ENCODE assay signal across 8 cellular contexts in the genomic region with DNA sequence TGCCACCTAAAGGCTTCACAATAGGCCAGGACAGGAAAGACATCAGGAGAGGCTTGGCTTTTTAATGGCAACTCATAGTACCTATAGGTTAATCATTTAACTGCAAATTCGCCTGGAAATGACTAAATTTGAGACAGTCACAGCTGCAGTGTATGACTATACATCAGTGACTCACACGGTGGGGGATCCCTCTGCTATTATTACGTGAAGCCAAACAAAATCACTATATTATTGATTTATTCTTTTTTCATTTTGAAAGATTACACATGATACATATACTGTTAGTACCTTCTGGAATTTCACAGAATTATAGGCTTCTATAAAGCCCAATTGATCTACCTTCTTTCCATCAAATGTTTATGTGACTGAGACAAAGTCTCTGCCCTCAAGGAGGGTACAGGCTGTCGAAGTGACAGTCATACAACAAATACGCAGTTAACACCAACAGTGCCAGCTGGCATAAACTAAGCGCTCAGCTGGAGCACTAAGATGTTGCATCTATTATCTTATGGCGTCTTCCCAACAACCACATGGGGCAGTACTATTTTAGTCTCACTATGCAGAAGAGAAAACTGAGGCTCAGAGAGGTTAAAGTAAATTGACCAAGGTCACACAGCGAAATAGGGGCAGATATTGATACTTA.
DNase-seq lines count a peak whose midpoint lies in the region; ATAC-seq, FAIRE-seq and TF ChIP-seq lines count a peak whose summit lies in the region.

No MANE protein-coding gene starts in this region.

- peak overlapping the region; percentile 94 for H3K27ac ChIP-seq in epithelial cell of prostate
- no peak overlapping the region for H3K27ac ChIP-seq in OCI-LY7 (ENCODE audit: low read depth, low read length, poor library complexity, severe bottlenecking)

- no TSS peak for BruUV-seq in OCI-LY7 (replicated peaks; lab: Mats Ljungman, UMichigan)

- no peak overlapping the region for H2AFZ ChIP-seq in OCI-LY7 (ENCODE audit: low read length)

- CTCF ChIA-PET in GM10248 (lab: Yijun Ruan, JAX) (no interaction called here), HEK293T (lab: Yijun Ruan, JAX) (interaction anchor here (0.7 kb wide), 1 partner anchor 1493 kb away, joined by 3 read pairs; no protein-coding TSS in a partner anchor), OCI-LY7 (lab: Charles Lee; ENCODE audit: unreplicated experiment) (no interaction called here)

- H4K20me1 ChIP-seq in OCI-LY7 (ENCODE audit: insufficient read depth, low read length): no peaks in the 10 kb centered on the region

- peak; percentile 86 for ATAC-seq in GM21390 (IDR thresholded peaks at IDR 0.05; ENCODE audit: unreplicated experiment)
- ATAC-seq in HG03571 (IDR thresholded peaks at IDR 0.05; ENCODE audit: unreplicated experiment): peak; percentile 93

- no peak for FAIRE-seq in urothelium cell line (lab: Jason Lieb, UNC)

- no peaks in the 10 kb centered on the region for H3K4me1 ChIP-seq in OCI-LY7 (ENCODE audit: insufficient read depth, low read length, poor library complexity, severe bottlenecking)

- intact Hi-C loops in OCI-LY7 (cut with micrococcal nuclease; ENCODE audit: unreplicated experiment): no loop called here

- no peaks in the 10 kb centered on the region for H3K9me3 ChIP-seq in OCI-LY7 (ENCODE audit: low read length)

- H3K36me3 ChIP-seq in OCI-LY7 (ENCODE audit: insufficient read depth, low read length): no peaks in the 10 kb centered on the region

- no peaks in the 10 kb centered on the region for H3K79me2 ChIP-seq in OCI-LY7 (ENCODE audit: insufficient read depth, low read depth, low read length)

- no peak overlapping the region for H3K4me2 ChIP-seq in OCI-LY7 (ENCODE audit: low read length)

- no peak overlapping the region for H3K4me3 ChIP-seq in OCI-LY7 (ENCODE audit: low read depth, low read length, poor library complexity, severe bottlenecking)

- peak; percentile 62 for DNase-seq in GM10248 (ENCODE audit: extremely low spot score)
- peak; percentile 68 for DNase-seq in epithelial cell of prostate (ENCODE audit: low read depth, low spot score)
- DNase-seq in HEK293T (ENCODE audit: extremely low spot score): no peak
- no peak for DNase-seq in urothelium cell line (ENCODE audit: low spot score)
- no peak for DNase-seq in OCI-LY7 (ENCODE audit: low spot score)
- DNase-seq in MV-4-11 (lab: John Stamatoyannopoulos, UW): no peak

- no peaks in the 10 kb centered on the region for H3K9me2 ChIP-seq in OCI-LY7 (ENCODE audit: insufficient read depth, low read length)

- no peak for TF ChIP-seq CTCF in GM10248 (IDR thresholded peaks at IDR 0.05; ENCODE audit: control extremely low read depth, extremely low read depth, low read depth, missing control alignments)
- TF ChIP-seq CTCF in OCI-LY7 (conservative IDR thresholded peaks at IDR 0.05; ENCODE audit: low read length): no peak

- POLR2A ChIA-PET in GM10248 (lab: Yijun Ruan, JAX) (no interaction called here), HEK293T (lab: Yijun Ruan, JAX) (no interaction called here), OCI-LY7 (lab: Charles Lee) (no interaction called here)

TF ChIP-seq in HEK293T, 16 proteins besides CTCF, POLR2A, EP300 and RAD21:
- no peak for TF ChIP-seq FOXK2 (IDR thresholded peaks at IDR 0.05)

Comparison
In these comparisons a context has a peak if more than half of its experiments do, and no peak if none do; other contexts are left out.
1. DNase-seq: peak in GM10248 (single experiment) and epithelial cell of prostate (single experiment); none in HEK293T (single experiment), urothelium cell line (single experiment), OCI-LY7 (single experiment) and MV-4-11 (single experiment).